Comparison of ENCODE assay signal across 9 cellular contexts in genomic region chr3:187986514-187986934, GRCh38.
DNase-seq lines count a peak whose midpoint lies in the region; ATAC-seq, FAIRE-seq and TF ChIP-seq lines count a peak whose summit lies in the region.
"Had no signal": no experiment of that assay in that cellular context is flagged by ENCODE, and none has a peak within 500 bp of the region (broad histone marks: within the 10 kb centered on the region; RNA-seq: fewer than 3 reads in every experiment).

No MANE protein-coding gene starts in this region.

- no peaks in the 10 kb centered on the region for H3K79me2 ChIP-seq in endothelial cell of umbilical vein (ENCODE audit: control insufficient read depth, insufficient read depth, low read length)

- DNase-seq in SW 1271 (lab: John Stamatoyannopoulos, UW) (peak; percentile 49 to 50), endothelial cell of umbilical vein (ENCODE audit: low read depth, low spot score) (peak; percentile 84), left colon (no peak), coronary artery (ENCODE audit: low spot score) (no peak)
- peak; percentile 71 for DNase-seq in stimulated activated CD4-positive, alpha-beta T cell treated with anti-CD3 and anti-CD28 coated beads, Interleukin-4, amount 100 ng/mL, for 24 hours

- H3K4me1 ChIP-seq in HEK293 (ENCODE audit: control insufficient read depth, insufficient read depth, low read length), result no peaks in the 10 kb centered on the region
- H3K4me1 ChIP-seq in endothelial cell of umbilical vein (ENCODE audit: control insufficient read depth, extremely low read depth, insufficient read depth, low read length), result peaks cover 15% of the 10 kb centered on the region

- no TSS peak for BruUV-seq in endothelial cell of umbilical vein (replicated peaks; lab: Mats Ljungman, UMichigan)

- POLR2A ChIA-PET in HEK293 (lab: Yijun Ruan, JAX), result interaction anchor here (0.7 kb wide), 1 partner anchor 14 kb away, joined by 4 read pairs; no protein-coding TSS in a partner anchor
- POLR2A ChIA-PET in endothelial cell of umbilical vein (lab: Charles Lee), result no interaction called here

- TF ChIP-seq POLR2A in endothelial cell of umbilical vein (IDR thresholded peaks at IDR 0.05; ENCODE audit: low read depth, low read length), result no peak

- CTCF ChIA-PET in HEK293 (lab: Yijun Ruan, JAX) (no interaction called here), endothelial cell of umbilical vein (lab: Charles Lee) (interaction anchor here (0.8 to 1.4 kb wide), 4 partner anchors 11 to 187 kb away, joined by 3 to 6 read pairs (median 3); no protein-coding TSS in a partner anchor)

- no peak for TF ChIP-seq CTCF in HEK293 (tag by site-specific recombination; IDR thresholded peaks at IDR 0.05)
- TF ChIP-seq CTCF in endothelial cell of umbilical vein (IDR thresholded peaks at IDR 0.05; ENCODE audit: extremely low read depth in 1 of 2, insufficient read depth in 1 of 2, low read depth in 1 of 2, low read length in 2 of 2), result no peak
- no peak for TF ChIP-seq CTCF in coronary artery (IDR thresholded peaks at IDR 0.05)

- no peak overlapping the region for H3K9ac ChIP-seq in endothelial cell of umbilical vein (replicated peaks; ENCODE audit: extremely low read depth, insufficient read depth, low read length)
- H3K9ac ChIP-seq: KMS-11 had no signal

- no peaks in the 10 kb centered on the region for H3K27me3 ChIP-seq in endothelial cell of umbilical vein (ENCODE audit: control insufficient read depth in 2 of 2, insufficient read depth in 2 of 2, low read length in 2 of 2)

- FAIRE-seq in endothelial cell of umbilical vein (lab: Jason Lieb, UNC), result peak; percentile 93

- H3K4me2 ChIP-seq in endothelial cell of umbilical vein (ENCODE audit: insufficient read depth, low read length), result peak overlapping the region; percentile 6
- H3K4me2 ChIP-seq: KMS-11 had no signal

- intact Hi-C loops in endothelial cell of umbilical vein (cut with micrococcal nuclease), result loop anchor here (5.0 kb wide), 2 partner anchors 244 to 971 kb away; no protein-coding TSS in a partner anchor
- intact Hi-C loops in left colon (cut with DNase I, micrococcal nuclease), result no loop called here

- no peaks in the 10 kb centered on the region for H4K20me1 ChIP-seq in endothelial cell of umbilical vein (replicated peaks; ENCODE audit: control insufficient read depth, extremely low read depth, insufficient read depth, low read length)

- H3K9me1 ChIP-seq in endothelial cell of umbilical vein (replicated peaks; ENCODE audit: control insufficient read depth, extremely low read depth, insufficient read depth, low read length), result no peaks in the 10 kb centered on the region

- no peak overlapping the region for H2AFZ ChIP-seq in endothelial cell of umbilical vein (ENCODE audit: low read depth, low read length)

- H3K4me3 ChIP-seq in HEK293 (ENCODE audit: low read depth, low read length) (no peak overlapping the region), endothelial cell of umbilical vein (replicated peaks in 1 of 3; ENCODE audit: insufficient read depth in 1 of 3, low read depth in 1 of 3, low read length in 3 of 3) (no peak overlapping the region), coronary artery (no peak overlapping the region)

- H3K9me3 ChIP-seq in HEK293 (ENCODE audit: control insufficient read depth, insufficient read depth, low read depth, low read length), result no peaks in the 10 kb centered on the region
- H3K9me3 ChIP-seq in endothelial cell of umbilical vein (replicated peaks; ENCODE audit: control insufficient read depth, insufficient read depth, low read length), result no peaks in the 10 kb centered on the region

- H3K36me3 ChIP-seq in HEK293 (ENCODE audit: control insufficient read depth in 2 of 2, insufficient read depth in 1 of 2, low read length in 2 of 2) (no peaks in the 10 kb centered on the region), endothelial cell of umbilical vein (ENCODE audit: control insufficient read depth in 2 of 2, extremely low read depth in 1 of 2, insufficient read depth in 2 of 2, low read length in 2 of 2) (no peaks in the 10 kb centered on the region)

- dilution Hi-C loops in endothelial cell of umbilical vein (cut with MboI; ENCODE audit: extremely low pct_ligation_motif_present, low sequenced_read_pairs), result no loop called here

- H3K27ac ChIP-seq in HEK293 (ENCODE audit: extremely low read depth, low read depth, low read length) (no peak overlapping the region), endothelial cell of umbilical vein (ENCODE audit: insufficient read depth, low read depth, low read length) (peak overlapping the region; percentile 11), coronary artery (no peak overlapping the region)
- H3K27ac ChIP-seq: KMS-11 had no signal

- ATAC-seq in left colon (no peak), HG03175 (IDR thresholded peaks at IDR 0.05; ENCODE audit: unreplicated experiment) (no peak), GM18909 (IDR thresholded peaks at IDR 0.05; ENCODE audit: poor library complexity, unreplicated experiment) (no peak)

TF ChIP-seq in HEK293, 187 proteins besides CTCF, POLR2A, EP300 and RAD21:
- TF ChIP-seq ZNF600 (tag by site-specific recombination; IDR thresholded peaks at IDR 0.05) (0 out of 2 replicates have a peak, but pooled peaks have one; percentile 12), ZNF221 (tag by site-specific recombination; IDR thresholded peaks at IDR 0.05; ENCODE audit: borderline replicate concordance) (no peak), ZNF121 (tag by site-specific recombination; IDR thresholded peaks at IDR 0.05) (no peak), BCL11B (tag by site-specific recombination; IDR thresholded peaks at IDR 0.05; ENCODE audit: low read depth) (no peak), ZNF37A (tag by site-specific recombination; IDR thresholded peaks at IDR 0.05) (no peak)
- TF ChIP-seq, protein P1, sequence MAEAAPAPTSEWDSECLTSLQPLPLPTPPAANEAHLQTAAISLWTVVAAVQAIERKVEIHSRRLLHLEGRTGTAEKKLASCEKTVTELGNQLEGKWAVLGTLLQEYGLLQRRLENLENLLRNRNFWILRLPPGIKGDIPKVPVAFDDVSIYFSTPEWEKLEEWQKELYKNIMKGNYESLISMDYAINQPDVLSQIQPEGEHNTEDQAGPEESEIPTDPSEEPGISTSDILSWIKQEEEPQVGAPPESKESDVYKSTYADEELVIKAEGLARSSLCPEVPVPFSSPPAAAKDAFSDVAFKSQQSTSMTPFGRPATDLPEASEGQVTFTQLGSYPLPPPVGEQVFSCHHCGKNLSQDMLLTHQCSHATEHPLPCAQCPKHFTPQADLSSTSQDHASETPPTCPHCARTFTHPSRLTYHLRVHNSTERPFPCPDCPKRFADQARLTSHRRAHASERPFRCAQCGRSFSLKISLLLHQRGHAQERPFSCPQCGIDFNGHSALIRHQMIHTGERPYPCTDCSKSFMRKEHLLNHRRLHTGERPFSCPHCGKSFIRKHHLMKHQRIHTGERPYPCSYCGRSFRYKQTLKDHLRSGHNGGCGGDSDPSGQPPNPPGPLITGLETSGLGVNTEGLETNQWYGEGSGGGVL (tag by site-specific recombination; IDR thresholded peaks at IDR 0.05), result no peak

TF ChIP-seq in endothelial cell of umbilical vein, 7 proteins besides CTCF, POLR2A, EP300 and RAD21:
- TF ChIP-seq GATA2 (IDR thresholded peaks at IDR 0.05; ENCODE audit: insufficient read depth, insufficient read length, low read depth, low read length), result peak; percentile 99
- no peak for TF ChIP-seq MYC (IDR thresholded peaks at IDR 0.05; ENCODE audit: low read depth, low read length)
- TF ChIP-seq, protein P2, sequence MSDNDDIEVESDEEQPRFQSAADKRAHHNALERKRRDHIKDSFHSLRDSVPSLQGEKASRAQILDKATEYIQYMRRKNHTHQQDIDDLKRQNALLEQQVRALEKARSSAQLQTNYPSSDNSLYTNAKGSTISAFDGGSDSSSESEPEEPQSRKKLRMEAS (IDR thresholded peaks at IDR 0.05; ENCODE audit: insufficient read depth, insufficient read length), result no peak
- peak; percentile 99 for TF ChIP-seq FOS (IDR thresholded peaks at IDR 0.05; ENCODE audit: borderline replicate concordance, insufficient read depth, low read length)
- peak; percentile 56 for TF ChIP-seq POLR2AphosphoS5 (IDR thresholded peaks at IDR 0.05; ENCODE audit: insufficient read depth, low read depth, low read length)
- TF ChIP-seq EZH2 (IDR thresholded peaks at IDR 0.05; ENCODE audit: borderline replicate concordance, low read depth, low read length, severe bottlenecking), result no peak
- TF ChIP-seq JUN (IDR thresholded peaks at IDR 0.05; ENCODE audit: borderline replicate concordance, insufficient read depth, insufficient read length, low read depth), result peak; percentile 67

Comparison
In these comparisons a context has a peak if more than half of its experiments do, and no peak if none do; other contexts are left out.
1. DNase-seq: peak in SW 1271 (2 of 2), endothelial cell of umbilical vein (single experiment) and stimulated activated CD4-positive, alpha-beta T cell treated with anti-CD3 and anti-CD28 coated beads, Interleukin-4, amount 100 ng/mL, for 24 hours (single experiment); none in left colon (0 of 2) and coronary artery (single experiment).